ENCODE assay signal across 21 cellular contexts in the genomic region with DNA sequence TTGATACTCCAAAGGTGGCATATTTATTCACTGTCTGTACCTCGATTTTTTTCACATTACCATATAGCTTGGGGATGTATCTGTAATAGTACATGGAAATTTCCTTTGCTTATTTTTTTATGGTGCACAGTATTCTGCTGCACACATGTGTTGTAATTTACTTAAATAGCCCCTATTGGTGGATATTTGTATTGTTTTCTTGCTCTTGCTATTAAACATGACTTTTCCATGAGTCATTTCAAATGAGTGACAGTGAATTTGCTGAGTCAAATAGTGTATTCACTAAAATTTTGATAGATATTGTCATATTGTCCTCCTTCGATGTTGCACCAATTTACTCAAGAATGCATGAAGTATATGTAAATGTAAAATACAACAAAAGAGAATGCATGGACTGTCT.
A peak's percentile ranks its signal among the peaks of the same experiment; 100 is the strongest.
DNase-seq lines count a peak whose midpoint lies in the region; ATAC-seq, FAIRE-seq and TF ChIP-seq lines count a peak whose summit lies in the region.
"Had no signal": no experiment of that assay in that cellular context is flagged by ENCODE, and none has a peak within 500 bp of the region (broad histone marks: within the 10 kb centered on the region; RNA-seq: fewer than 3 reads in every experiment).

No MANE protein-coding gene starts in this region.

- no peaks in the 10 kb centered on the region for H3K27me3 ChIP-seq in HCT116 (ENCODE audit: insufficient read depth, low read length)
- H3K27me3 ChIP-seq in foreskin keratinocyte = no peaks in the 10 kb centered on the region
- no peaks in the 10 kb centered on the region for H3K27me3 ChIP-seq in tibial nerve
- H3K27me3 ChIP-seq in naive thymus-derived CD4-positive, alpha-beta T cell (ENCODE audit: control insufficient read depth in 2 of 2, insufficient read depth in 2 of 2, low read length in 2 of 2) = no peaks in the 10 kb centered on the region
- H3K27me3 ChIP-seq: neural progenitor cell had no signal

- H3K4me1 Mint-ChIP-seq in activated CD4-positive, alpha-beta T cell treated with anti-CD3 and anti-CD28 coated beads for 36 hours = no peaks in the 10 kb centered on the region
- no peaks in the 10 kb centered on the region for H3K4me1 Mint-ChIP-seq in naive thymus-derived CD4-positive, alpha-beta T cell
- H3K4me1 Mint-ChIP-seq: neural progenitor cell had no signal

- no peak for TF ChIP-seq CTCF in A549 (IDR thresholded peaks at IDR 0.05)
- peak in 1 of 3 experiments; percentile 30; a peak in 1 of 6 replicates for TF ChIP-seq CTCF in HCT116 (IDR thresholded peaks at IDR 0.05 in 2 of 3, conservative IDR thresholded peaks at IDR 0.05 in 1 of 3; ENCODE audit: borderline replicate concordance in 1 of 3, insufficient read depth in 1 of 3, low read depth in 2 of 3, low read length in 2 of 3)
- no peak for TF ChIP-seq CTCF in RWPE1 (conservative IDR thresholded peaks at IDR 0.05; ENCODE audit: low read depth)
- TF ChIP-seq CTCF in foreskin keratinocyte (conservative IDR thresholded peaks at IDR 0.05) = peak; percentile 24
- no peak for TF ChIP-seq CTCF in tibial nerve (IDR thresholded peaks at IDR 0.05)

- intact Hi-C loops in HCT116 (cut with micrococcal nuclease) = no loop called here
- intact Hi-C loops in activated CD4-positive, alpha-beta T cell treated with anti-CD3 and anti-CD28 coated beads for 36 hours (cut with DNase I, micrococcal nuclease) = no loop called here
- intact Hi-C loops in naive thymus-derived CD4-positive, alpha-beta T cell (cut with micrococcal nuclease) = no loop called here

- no peaks in the 10 kb centered on the region for H3K9me2 ChIP-seq in HCT116 (ENCODE audit: insufficient read depth)

- H3K27ac ChIP-seq in A549 (no peak overlapping the region), HCT116 (ENCODE audit: low read depth, low read length) (no peak overlapping the region), RWPE1 (no peak overlapping the region), foreskin keratinocyte (no peak overlapping the region), tibial nerve (no peak overlapping the region)
- no peak overlapping the region for H3K27ac ChIP-seq in naive thymus-derived CD4-positive, alpha-beta T cell (ENCODE audit: low read depth, low read length)
- H3K27ac ChIP-seq: neural progenitor cell, psoas muscle, SK-N-MC had no signal

- H3K9ac ChIP-seq in HCT116 (ENCODE audit: low read length) = no peak overlapping the region
- H3K9ac ChIP-seq: neural progenitor cell had no signal

- H3K4me2 ChIP-seq in A549 (no peak overlapping the region), HCT116 (ENCODE audit: low read length) (peak overlapping the region; percentile 10; the same call in 1 of the 2 replicates)
- H3K4me2 ChIP-seq: neural progenitor cell had no signal

- H3K4me3 ChIP-seq in A549 = no peak overlapping the region
- no peak overlapping the region for H3K4me3 ChIP-seq in HCT116 (replicated peaks in 1 of 2; ENCODE audit: low read depth in 1 of 2, low read length in 2 of 2)
- no peak overlapping the region for H3K4me3 ChIP-seq in tibial nerve
- no peak overlapping the region for H3K4me3 ChIP-seq in naive thymus-derived CD4-positive, alpha-beta T cell (ENCODE audit: low read length)
- H3K4me3 ChIP-seq: neural progenitor cell, psoas muscle, SK-N-MC had no signal

- peaks cover 5% of the 10 kb centered on the region for H3K27me3 Mint-ChIP-seq in activated CD4-positive, alpha-beta T cell treated with anti-CD3 and anti-CD28 coated beads for 36 hours
- peaks cover 0 to 7% (median 4%) of the 10 kb centered on the region in 5 donors for H3K27me3 Mint-ChIP-seq in naive thymus-derived CD4-positive, alpha-beta T cell

- CTCF ChIA-PET in A549 (lab: Yijun Ruan, JAX) = no interaction called here
- CTCF ChIA-PET in HCT116 (lab: Charles Lee) = no interaction called here
- CTCF ChIA-PET in RWPE1 (lab: Yijun Ruan, JAX) = interaction anchor here (0.5 kb wide), 1 partner anchor 838 kb away, joined by 3 read pairs; no protein-coding TSS in a partner anchor
- CTCF ChIA-PET in activated CD4-positive, alpha-beta T cell treated with anti-CD3 and anti-CD28 coated beads for 36 hours (lab: Charles Lee) = no interaction called here
- CTCF ChIA-PET in naive thymus-derived CD4-positive, alpha-beta T cell (lab: Charles Lee) = no interaction called here

- no peak for FAIRE-seq in A549 (lab: Jason Lieb, UNC)
- FAIRE-seq: colon, endometrium had no signal

- H3K27ac Mint-ChIP-seq in activated CD4-positive, alpha-beta T cell treated with anti-CD3 and anti-CD28 coated beads for 36 hours = no peak overlapping the region
- no peak overlapping the region for H3K27ac Mint-ChIP-seq in naive thymus-derived CD4-positive, alpha-beta T cell
- H3K27ac Mint-ChIP-seq: activated naive CD8-positive, alpha-beta T cell; neural progenitor cell had no signal

- DNase-seq in A549 (ENCODE audit: low read depth in 1 of 2, low spot score in 1 of 2) = peak in 1 of 2 experiments; percentile 6
- DNase-seq in HCT116 (ENCODE audit: low read depth, low spot score) = peak; percentile 15
- peak; percentile 12 for DNase-seq in RWPE1 (ENCODE audit: low spot score)
- DNase-seq in foreskin keratinocyte = peak in 1 of 2 donors; percentile 30
- DNase-seq in activated CD4-positive, alpha-beta T cell treated with anti-CD3 and anti-CD28 coated beads for 36 hours = no peak
- DNase-seq in tibial nerve (ENCODE audit: low spot score in 2 of 2) = no peak
- DNase-seq in naive thymus-derived CD4-positive, alpha-beta T cell = no peak
- DNase-seq: activated CD8-positive, alpha-beta memory T cell treated with anti-CD3 and anti-CD28 coated beads for 24 hours; DMS79 treated with DMSO at 0.1 percent for 48 hours; NCI-H1105 treated with DMSO at 0.1 percent for 48 hours; NCI-H2171; NCI-H82; psoas muscle; T1000 had no signal

- H4K20me1 ChIP-seq in HCT116 (ENCODE audit: insufficient read depth) = no peaks in the 10 kb centered on the region

- H3K9me3 ChIP-seq in A549 (no peaks in the 10 kb centered on the region), HCT116 (ENCODE audit: control insufficient read depth in 1 of 2, insufficient read depth in 1 of 2, low read depth in 1 of 2, low read length in 2 of 2) (no peaks in the 10 kb centered on the region), tibial nerve (no peaks in the 10 kb centered on the region)
- H3K9me3 ChIP-seq in naive thymus-derived CD4-positive, alpha-beta T cell (ENCODE audit: control insufficient read depth in 2 of 3, low read length in 3 of 3) = no peaks in the 10 kb centered on the region
- H3K9me3 ChIP-seq: psoas muscle had no signal

- no peak overlapping the region for H3K4me3 Mint-ChIP-seq in activated CD4-positive, alpha-beta T cell treated with anti-CD3 and anti-CD28 coated beads for 36 hours
- no peak overlapping the region for H3K4me3 Mint-ChIP-seq in naive thymus-derived CD4-positive, alpha-beta T cell
- H3K4me3 Mint-ChIP-seq: activated naive CD8-positive, alpha-beta T cell; neural progenitor cell had no signal

- BruUV-seq in HCT116 (replicated peaks; lab: Mats Ljungman, UMichigan) = no TSS peak

- WGBS in A549 (ENCODE audit: missing lambda C conversion rate) = 8% methylated on average over 2 of the region's 2 CpGs
- 83% methylated on average over 2 of the region's 2 CpGs for WGBS in tibial nerve, 2 donors

- ATAC-seq in A549 (no peak; a peak in 1 of 6 replicates), HCT116 (peak; percentile 63), foreskin keratinocyte (peak; percentile 71), HG02610 (IDR thresholded peaks at IDR 0.05; ENCODE audit: unreplicated experiment) (no peak)
- no peak for ATAC-seq in activated CD4-positive, alpha-beta T cell treated with anti-CD3 and anti-CD28 coated beads for 36 hours
- ATAC-seq in naive thymus-derived CD4-positive, alpha-beta T cell = no peak
- ATAC-seq: activated CD4-positive, CD25-positive, alpha-beta regulatory T cell treated with anti-CD3 and anti-CD28 coated beads, Interleukin-2, amount 50 U/mL, for 24 hours; psoas muscle had no signal

- TF ChIP-seq RAD21 in A549 (conservative IDR thresholded peaks at IDR 0.05 in 1 of 2, IDR thresholded peaks at IDR 0.05 in 1 of 2) (no peak), HCT116 (IDR thresholded peaks at IDR 0.05; ENCODE audit: low read depth) (no peak)

- no peaks in the 10 kb centered on the region for H3K9me3 Mint-ChIP-seq in activated CD4-positive, alpha-beta T cell treated with anti-CD3 and anti-CD28 coated beads for 36 hours (ENCODE audit: low read depth)
- H3K9me3 Mint-ChIP-seq in naive thymus-derived CD4-positive, alpha-beta T cell = peaks cover 0 to 3% (median 0%) of the 10 kb centered on the region in 11 donors
- H3K9me3 Mint-ChIP-seq: neural progenitor cell had no signal

- no peak overlapping the region for H2AFZ ChIP-seq in HCT116 (ENCODE audit: low read depth, low read length, poor library complexity, severe bottlenecking)
- H2AFZ ChIP-seq: neural progenitor cell had no signal

- RAD21 ChIA-PET in HCT116 (lab: Charles Lee; ENCODE audit: low non-redundant PET in 1 of 2, low total read pairs in 2 of 2, uncharacterized antibody in 2 of 2, unreplicated experiment in 2 of 2) = no interaction called here

- H3K36me3 ChIP-seq in HCT116 (ENCODE audit: control insufficient read depth in 1 of 2, insufficient read depth in 2 of 2, low read length in 2 of 2) = no peaks in the 10 kb centered on the region
- H3K36me3 ChIP-seq in tibial nerve = no peaks in the 10 kb centered on the region
- no peaks in the 10 kb centered on the region for H3K36me3 ChIP-seq in naive thymus-derived CD4-positive, alpha-beta T cell (ENCODE audit: control insufficient read depth in 2 of 3, insufficient read depth in 3 of 3, low read length in 3 of 3)
- H3K36me3 ChIP-seq: neural progenitor cell had no signal

- TF ChIP-seq POLR2A in A549 (IDR thresholded peaks at IDR 0.05; ENCODE audit: low read length) = no peak
- TF ChIP-seq POLR2A in HCT116 (IDR thresholded peaks at IDR 0.05; ENCODE audit: borderline replicate concordance, extremely low read depth, insufficient read depth, insufficient read length) = no peak
- no peak for TF ChIP-seq POLR2A in tibial nerve (IDR thresholded peaks at IDR 0.05)

- H3K36me3 Mint-ChIP-seq in activated CD4-positive, alpha-beta T cell treated with anti-CD3 and anti-CD28 coated beads for 36 hours (ENCODE audit: low read depth) = no peaks in the 10 kb centered on the region
- H3K36me3 Mint-ChIP-seq in naive thymus-derived CD4-positive, alpha-beta T cell = no peaks in the 10 kb centered on the region
- H3K36me3 Mint-ChIP-seq: activated naive CD8-positive, alpha-beta T cell; neural progenitor cell had no signal

- TF ChIP-seq EP300 in A549 (IDR thresholded peaks at IDR 0.05) (no peak), tibial nerve (IDR thresholded peaks at IDR 0.05) (no peak)

- H3K4me1 ChIP-seq in A549 = no peaks in the 10 kb centered on the region
- H3K4me1 ChIP-seq in HCT116 (ENCODE audit: control insufficient read depth in 1 of 2, insufficient read depth in 2 of 2, low read length in 2 of 2) = peaks cover 3 to 7% of the 10 kb centered on the region in 2 experiments; a peak in 2 of 4 replicates
- H3K4me1 ChIP-seq in foreskin keratinocyte = peaks cover 7% of the 10 kb centered on the region
- no peaks in the 10 kb centered on the region for H3K4me1 ChIP-seq in tibial nerve
- no peaks in the 10 kb centered on the region for H3K4me1 ChIP-seq in naive thymus-derived CD4-positive, alpha-beta T cell (ENCODE audit: control insufficient read depth in 2 of 2, insufficient read depth in 2 of 2, low read length in 2 of 2)
- H3K4me1 ChIP-seq: neural progenitor cell, psoas muscle had no signal

- POLR2A ChIA-PET in A549 (lab: Yijun Ruan, JAX) = no interaction called here
- POLR2A ChIA-PET in HCT116 (lab: Charles Lee) = no interaction called here
- POLR2A ChIA-PET in RWPE1 (lab: Yijun Ruan, JAX; ENCODE audit: low non-redundant PET) = no interaction called here
- POLR2A ChIA-PET in activated CD4-positive, alpha-beta T cell treated with anti-CD3 and anti-CD28 coated beads for 36 hours (lab: Charles Lee) = no interaction called here
- POLR2A ChIA-PET in naive thymus-derived CD4-positive, alpha-beta T cell (lab: Charles Lee) = no interaction called here

- H3K79me2 ChIP-seq in HCT116 (ENCODE audit: insufficient read depth, low read length) = no peaks in the 10 kb centered on the region

Comparison
In these comparisons a context has a peak if more than half of its experiments do, and no peak if none do; other contexts are left out.
1. ATAC-seq: peak in HCT116 (single experiment) and foreskin keratinocyte (single experiment); none in A549 (0 of 2), activated CD4-positive, alpha-beta T cell treated with anti-CD3 and anti-CD28 coated beads for 36 hours (single experiment), naive thymus-derived CD4-positive, alpha-beta T cell (single experiment) and HG02610 (single experiment).
2. DNase-seq: peak in HCT116 (single experiment) and RWPE1 (single experiment); none in activated CD4-positive, alpha-beta T cell treated with anti-CD3 and anti-CD28 coated beads for 36 hours (single experiment), tibial nerve (0 of 2) and naive thymus-derived CD4-positive, alpha-beta T cell (0 of 9).